In the genomic region with DNA sequence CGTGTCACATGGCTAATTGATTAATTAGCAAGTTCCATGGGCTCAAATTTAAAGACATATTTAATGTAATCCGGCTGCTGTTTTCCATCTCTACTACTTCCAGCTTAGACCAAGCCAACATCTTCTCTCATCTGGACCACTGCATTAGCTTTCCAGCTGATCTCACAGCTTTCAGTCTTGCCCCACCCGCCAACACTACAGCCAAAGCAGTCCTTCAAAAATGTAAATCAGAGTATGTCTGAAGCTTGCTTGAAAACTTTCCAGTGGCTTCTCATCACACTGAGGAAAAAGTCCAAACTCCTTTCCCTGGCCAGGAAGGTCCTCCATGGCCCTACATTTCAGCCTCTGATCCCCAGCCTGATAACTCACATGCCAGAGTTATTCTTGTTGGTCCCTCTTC, we compare ENCODE assay signal across 15 cellular contexts.
"Had no signal": no experiment of that assay in that cellular context is flagged by ENCODE, and none has a peak within 500 bp of the region (broad histone marks: within the 10 kb centered on the region; RNA-seq: fewer than 3 reads in every experiment).

No MANE protein-coding gene starts in this region.

- H3K4me1 Mint-ChIP-seq: neural progenitor cell had no signal

- H3K27me3 ChIP-seq: esophagus squamous epithelium, heart left ventricle, neural progenitor cell, pancreas, SJSA1 had no signal

- ATAC-seq: activated CD4-positive, alpha-beta T cell treated with anti-CD3 and anti-CD28 coated beads for 36 hours; activated CD8-positive, alpha-beta T cell treated with anti-CD3 and anti-CD28 coated beads for 36 hours had no signal

- H3K9me3 Mint-ChIP-seq: activated CD8-positive, alpha-beta T cell treated with anti-CD3 and anti-CD28 coated beads for 36 hours; activated naive CD4-positive, alpha-beta T cell treated with anti-CD3 and anti-CD28 coated beads, Interleukin-2, amount 10 ng/mL, durations not matched to agents 7 days and 5 days; neural progenitor cell had no signal

- H3K9me3 ChIP-seq: esophagus squamous epithelium, heart left ventricle, pancreas, SJSA1 had no signal

- H3K4me1 ChIP-seq: esophagus squamous epithelium, neural progenitor cell, pancreas, SJSA1 had no signal

- H3K27me3 Mint-ChIP-seq: activated CD4-positive, alpha-beta T cell treated with anti-CD3 and anti-CD28 coated beads for 36 hours; activated CD8-positive, alpha-beta T cell treated with anti-CD3 and anti-CD28 coated beads for 36 hours; activated naive CD4-positive, alpha-beta T cell treated with anti-CD3 and anti-CD28 coated beads, Interleukin-2, amount 10 ng/mL, durations not matched to agents 7 days and 5 days had no signal

- H3K4me2 ChIP-seq: neural progenitor cell had no signal

- H3K27ac Mint-ChIP-seq: activated CD4-positive, alpha-beta T cell treated with anti-CD3 and anti-CD28 coated beads for 36 hours; activated CD8-positive, alpha-beta T cell treated with anti-CD3 and anti-CD28 coated beads for 36 hours; activated naive CD4-positive, alpha-beta T cell treated with anti-CD3 and anti-CD28 coated beads, Interleukin-2, amount 10 ng/mL, durations not matched to agents 7 days and 5 days; neural progenitor cell had no signal

- DNase-seq: activated CD4-positive, alpha-beta T cell treated with anti-CD3 and anti-CD28 coated beads for 36 hours; activated CD8-positive, alpha-beta memory T cell treated with anti-CD3 and anti-CD28 coated beads, Interleukin-2, amount 50 U/mL, for 4 hours; activated CD8-positive, alpha-beta T cell treated with anti-CD3 and anti-CD28 coated beads for 36 hours; activated naive CD4-positive, alpha-beta T cell treated with anti-CD3 and anti-CD28 coated beads, Interleukin-2, amount 10 ng/mL, durations not matched to agents 7 days and 5 days; amygdala; esophagus squamous epithelium; foreskin melanocyte; pancreas; stimulated activated CD4-positive, alpha-beta T cell treated with anti-CD3 and anti-CD28 coated beads, Interleukin-15, amount 100 ng/mL, for 24 hours; stimulated activated CD4-positive, alpha-beta T cell treated with anti-CD3 and anti-CD28 coated beads, Interleukin-4, amount 100 ng/mL, for 24 hours; T1000; trophoblast cell had no signal

- H3K9ac ChIP-seq: neural progenitor cell had no signal

- H3K4me3 Mint-ChIP-seq: activated CD4-positive, alpha-beta T cell treated with anti-CD3 and anti-CD28 coated beads for 36 hours; activated CD8-positive, alpha-beta T cell treated with anti-CD3 and anti-CD28 coated beads for 36 hours; activated naive CD4-positive, alpha-beta T cell treated with anti-CD3 and anti-CD28 coated beads, Interleukin-2, amount 10 ng/mL, durations not matched to agents 7 days and 5 days; neural progenitor cell had no signal

- H2AFZ ChIP-seq: neural progenitor cell had no signal

- H3K27ac ChIP-seq: esophagus squamous epithelium, heart left ventricle, neural progenitor cell, pancreas, SJSA1 had no signal

- H3K4me3 ChIP-seq: esophagus squamous epithelium, heart left ventricle, neural progenitor cell, pancreas, SJSA1 had no signal
